ENCODE assay signal across 9 cellular contexts in the genomic region with DNA sequence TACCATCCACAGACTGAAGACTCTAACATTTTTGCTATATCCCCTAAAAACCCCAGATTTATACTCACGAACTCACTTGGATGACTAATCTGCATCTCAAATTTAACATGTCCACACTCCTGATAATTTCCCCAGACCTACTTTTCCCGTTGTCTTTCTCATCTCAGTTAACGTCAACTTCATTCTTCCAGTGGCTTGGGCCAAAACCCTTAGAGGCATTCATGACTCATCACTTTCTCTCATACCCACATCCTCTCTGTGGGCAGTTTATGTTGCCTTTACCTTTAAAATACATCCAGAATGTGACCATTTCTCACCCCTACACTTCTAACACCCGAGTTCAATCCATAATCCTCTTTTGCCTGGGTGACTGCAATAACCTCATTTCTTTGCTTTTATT.
DNase-seq lines count a peak whose midpoint lies in the region; ATAC-seq lines count a peak whose summit lies in the region.
"Had no signal": no experiment of that assay in that cellular context is flagged by ENCODE, and none has a peak within 500 bp of the region (broad histone marks: within the 10 kb centered on the region; RNA-seq: fewer than 3 reads in every experiment).

No MANE protein-coding gene starts in this region.

- peak; percentile 87 for ATAC-seq in HG03575 (IDR thresholded peaks at IDR 0.05; ENCODE audit: extremely low read depth, insufficient number of reproducible peaks, low FRiP score, unreplicated experiment)

- DNase-seq in DMS53 (lab: John Stamatoyannopoulos, UW) (peak; percentile 20), DMS53 treated with DMSO at 0.1 percent for 48 hours (lab: John Stamatoyannopoulos, UW; ENCODE audit: unreplicated experiment) (no peak), substantia nigra (lab: John Stamatoyannopoulos, UW) (no peak), caudate nucleus (lab: John Stamatoyannopoulos, UW) (no peak), NCI-H146 treated with DMSO at 0.1 percent for 48 hours (lab: John Stamatoyannopoulos, UW; ENCODE audit: unreplicated experiment) (no peak)
- no peak for DNase-seq in activated CD4-positive, alpha-beta T cell treated with anti-CD3 and anti-CD28 coated beads, Interleukin-2, amount 50 U/mL, for 1 hour

- H3K27ac ChIP-seq in angular gyrus (ENCODE audit: low read depth, low read length) (peak overlapping the region; percentile 37), substantia nigra (ENCODE audit: low read depth, low read length, poor library complexity, severe bottlenecking) (peak overlapping the region; percentile 41), caudate nucleus (ENCODE audit: low read depth, low read length) (no peak overlapping the region)
- H3K27ac ChIP-seq: 22Rv1 had no signal
